In genomic region chr2:222683805-222684204, GRCh38 we compare ENCODE assay signal across 34 cellular contexts. TPM values are rescaled to one million over a fixed set of nuclear protein-coding genes. Genes with fewer than 3 reads are reported as not detected.
"Had no signal": no experiment of that assay in that cellular context is flagged by ENCODE, and none has a peak within 500 bp of the region (broad histone marks: within the 10 kb centered on the region; RNA-seq: fewer than 3 reads in every experiment).

No MANE protein-coding gene starts in this region.

- ATAC-seq: activated naive CD4-positive, alpha-beta T cell treated with anti-CD3 and anti-CD28 coated beads, Interleukin-2, amount 50 U/mL, for 72 hours; activated T-cell treated with anti-CD3 and anti-CD28 coated beads, Interleukin-2, amount 50 U/mL, for 72 hours; foreskin keratinocyte; gastrocnemius medialis; heart left ventricle; WTC11 had no signal

- H3K9me3 ChIP-seq: ascending aorta, breast epithelium, colonic mucosa, esophagus squamous epithelium, gastrocnemius medialis, heart left ventricle had no signal

- H3K4me1 ChIP-seq: ascending aorta, breast epithelium, colonic mucosa, esophagus squamous epithelium, foreskin keratinocyte, gastrocnemius medialis had no signal

- H3K27me3 ChIP-seq: ascending aorta, breast epithelium, colonic mucosa, gastrocnemius medialis had no signal

- H3K4me3 ChIP-seq: ascending aorta, breast epithelium, cardiac muscle cell, colonic mucosa, esophagus squamous epithelium, gastrocnemius medialis, heart left ventricle had no signal

- DNase-seq: activated CD4-positive, alpha-beta memory T cell treated with anti-CD3 and anti-CD28 coated beads, Interleukin-2, amount 10 ng/mL, durations not matched to agents 7 days and 5 days; activated CD4-positive, alpha-beta T cell treated with anti-CD3 and anti-CD28 coated beads for 1 hour; activated CD4-positive, alpha-beta T cell treated with anti-CD3 and anti-CD28 coated beads for 4 hours; activated CD4-positive, alpha-beta T cell treated with anti-CD3 and anti-CD28 coated beads, Interleukin-2, amount 10 ng/mL, durations not matched to agents 7 days and 5 days; activated CD4-positive, alpha-beta T cell treated with anti-CD3 and anti-CD28 coated beads, Interleukin-2, amount 50 U/mL, for 4 hours; activated CD8-positive, alpha-beta memory T cell treated with anti-CD3 and anti-CD28 coated beads, Interleukin-2, amount 50 U/mL, for 48 hours; activated gamma-delta T cell; activated naive CD4-positive, alpha-beta T cell; activated naive CD4-positive, alpha-beta T cell treated with anti-CD3 and anti-CD28 coated beads, Interleukin-2, amount 10 ng/mL, durations not matched to agents 7 days and 5 days; activated naive CD8-positive, alpha-beta T cell treated with anti-CD3 and anti-CD28 coated beads, Interleukin-2, amount 10 ng/mL, durations not matched to agents 7 days and 5 days; activated T-cell treated with anti-CD3 and anti-CD28 coated beads for 4 hours; activated T-cell treated with anti-CD3 and anti-CD28 coated beads, Interleukin-2, amount 50 U/mL, for 24 hours; activated T-cell treated with anti-CD3 and anti-CD28 coated beads, Interleukin-2, amount 50 U/mL, for 72 hours; central memory CD4-positive, alpha-beta T cell; cerebellar nuclear complex; colonic mucosa; effector CD8-positive, alpha-beta T cell; esophagus squamous epithelium; foreskin keratinocyte; gastrocnemius medialis; glutamatergic neuron; heart left ventricle; T-helper 2 cell had no signal

- H3K27ac ChIP-seq: ascending aorta, breast epithelium, cardiac muscle cell, colonic mucosa, epithelial cell of prostate, esophagus squamous epithelium, foreskin keratinocyte, gastrocnemius medialis, heart left ventricle, VCaP had no signal

- FAIRE-seq: endometrium, endothelial cell of umbilical vein had no signal

- H3K36me3 ChIP-seq: ascending aorta, breast epithelium, cardiac muscle cell, colonic mucosa, esophagus squamous epithelium, gastrocnemius medialis, heart left ventricle had no signal

RNA-seq across cellular contexts. Expression of gene MOGAT1, which starts 12.3 kb away (rescaled TPM):
- total RNA-seq: activated CD4-positive, alpha-beta memory T cell treated with anti-CD3 and anti-CD28 coated beads, Interleukin-2, amount 10 ng/mL, durations not matched to agents 7 days and 5 days; activated CD4-positive, alpha-beta T cell treated with anti-CD3 and anti-CD28 coated beads, Interleukin-2, amount 10 ng/mL, durations not matched to agents 7 days and 5 days; activated naive CD4-positive, alpha-beta T cell treated with anti-CD3 and anti-CD28 coated beads, Interleukin-2, amount 50 U/mL, for 72 hours; activated naive CD8-positive, alpha-beta T cell treated with anti-CD3 and anti-CD28 coated beads, Interleukin-2, amount 10 ng/mL, durations not matched to agents 7 days and 5 days; activated T-cell treated with anti-CD3 and anti-CD28 coated beads, Interleukin-2, amount 50 U/mL, for 72 hours; ascending aorta; cardiac muscle cell; dermis microvascular lymphatic vessel endothelial cell; endothelial cell of umbilical vein; esophagus squamous epithelium; foreskin keratinocyte; gastrocnemius medialis; T-helper 1 cell treated with Interleukin-12 subunit alpha and Interleukin-12 subunit beta and Interleukin-4 antibody, amounts not matched to agents 30 ng/mL and 1 ng/mL, for 36 hours had no signal
- polyA plus RNA-seq: cardiac muscle cell, endothelial cell of umbilical vein, foreskin keratinocyte had no signal
